In genomic region chr7:64558781-64559180, GRCh38 we compare ENCODE assay signal across 14 cellular contexts. TPM values are rescaled to one million over a fixed set of nuclear protein-coding genes. Genes with fewer than 3 reads are reported as not detected.
DNase-seq lines count a peak whose midpoint lies in the region; ATAC-seq and TF ChIP-seq lines count a peak whose summit lies in the region.
"Had no signal": no experiment of that assay in that cellular context is flagged by ENCODE, and none has a peak within 500 bp of the region (broad histone marks: within the 10 kb centered on the region; RNA-seq: fewer than 3 reads in every experiment).

No MANE protein-coding gene starts in this region.

- POLR2A ChIA-PET in Panc1 (lab: Charles Lee), result no interaction called here

- ATAC-seq in Panc1 (no peak), HG03520 (IDR thresholded peaks at IDR 0.05; ENCODE audit: unreplicated experiment) (no peak)
- ATAC-seq: activated naive CD8-positive, alpha-beta T cell treated with anti-CD3 and anti-CD28 coated beads, Interleukin-2, amount 50 U/mL, for 24 hours; stimulated activated naive CD8-positive, alpha-beta T cell treated with anti-CD3 and anti-CD28 coated beads, Interleukin-15, amount 100 ng/mL, for 72 hours had no signal

- CTCF ChIA-PET in Panc1 (lab: Charles Lee), result no interaction called here

- no peak overlapping the region for H3K27ac Mint-ChIP-seq in endothelial cell (ENCODE audit: unreplicated experiment)
- H3K27ac Mint-ChIP-seq: activated naive CD8-positive, alpha-beta T cell treated with anti-CD3 and anti-CD28 coated beads, Interleukin-2, amount 50 U/mL, for 24 hours; stimulated activated naive CD8-positive, alpha-beta T cell treated with anti-CD3 and anti-CD28 coated beads, Interleukin-15, amount 100 ng/mL, for 72 hours had no signal

- H3K9me3 ChIP-seq in Panc1 (ENCODE audit: control insufficient read depth, insufficient read depth, low read depth, low read length) (no peaks in the 10 kb centered on the region; the same call in 1 of the 2 replicates), esophagus muscularis mucosa (no peaks in the 10 kb centered on the region), sigmoid colon (no peaks in the 10 kb centered on the region)
- H3K9me3 ChIP-seq: neutrophil had no signal

- H3K4me3 ChIP-seq in AG10803 (ENCODE audit: low read length) (no peak overlapping the region), Panc1 (ENCODE audit: low read depth in 2 of 2, low read length in 2 of 2) (peak overlapping the region in 1 of 2 experiments; percentile 31; a peak in 1 of 4 replicates), esophagus muscularis mucosa (peak overlapping the region in 2 of 4 donors; percentile 14 to 15), sigmoid colon (no peak overlapping the region)

- H3K27me3 Mint-ChIP-seq in endothelial cell (ENCODE audit: unreplicated experiment), result peaks cover 3% of the 10 kb centered on the region
- H3K27me3 Mint-ChIP-seq: activated naive CD8-positive, alpha-beta T cell treated with anti-CD3 and anti-CD28 coated beads, Interleukin-2, amount 50 U/mL, for 24 hours; IgD-negative memory B cell; stimulated activated naive CD8-positive, alpha-beta T cell treated with anti-CD3 and anti-CD28 coated beads, Interleukin-15, amount 100 ng/mL, for 72 hours had no signal

- peaks cover 11% of the 10 kb centered on the region for H3K4me1 Mint-ChIP-seq in endothelial cell (ENCODE audit: unreplicated experiment)

- TF ChIP-seq POLR2A in esophagus muscularis mucosa (IDR thresholded peaks at IDR 0.05; ENCODE audit: low read depth), result no peak
- no peak for TF ChIP-seq POLR2A in sigmoid colon (IDR thresholded peaks at IDR 0.05)

- H3K4me3 Mint-ChIP-seq in endothelial cell (ENCODE audit: unreplicated experiment), result no peak overlapping the region
- H3K4me3 Mint-ChIP-seq: activated naive CD8-positive, alpha-beta T cell treated with anti-CD3 and anti-CD28 coated beads, Interleukin-2, amount 50 U/mL, for 24 hours; stimulated activated naive CD8-positive, alpha-beta T cell treated with anti-CD3 and anti-CD28 coated beads, Interleukin-15, amount 100 ng/mL, for 72 hours had no signal

- no peak for TF ChIP-seq EP300 in esophagus muscularis mucosa (IDR thresholded peaks at IDR 0.05)
- TF ChIP-seq EP300 in sigmoid colon (IDR thresholded peaks at IDR 0.05), result no peak

- no peaks in the 10 kb centered on the region; the same call in 1 of the 2 replicates for H3K36me3 ChIP-seq in Panc1 (ENCODE audit: control insufficient read depth, insufficient read depth, low read length)
- no peaks in the 10 kb centered on the region for H3K36me3 ChIP-seq in esophagus muscularis mucosa
- H3K36me3 ChIP-seq in sigmoid colon, result peaks cover 0 to 3% (median 0%) of the 10 kb centered on the region in 4 donors
- H3K36me3 ChIP-seq: neutrophil had no signal

- peaks cover 24% of the 10 kb centered on the region for H3K36me3 Mint-ChIP-seq in endothelial cell (ENCODE audit: low read depth, unreplicated experiment)

- in situ Hi-C loops in Panc1 (cut with HindIII; ENCODE audit: low pct_unique_long_range_greater_than_20kb, low sequenced_read_pairs), result no loop called here

- intact Hi-C loops in Panc1 (cut with micrococcal nuclease; ENCODE audit: unreplicated experiment) (no loop called here), esophagus muscularis mucosa (cut with DNase I) (no loop called here), sigmoid colon (cut with DNase I) (no loop called here)

- peaks cover 4% of the 10 kb centered on the region for H3K9me3 Mint-ChIP-seq in endothelial cell (ENCODE audit: unreplicated experiment)

- 58% methylated on average over 4 of the region's 4 CpGs for WGBS in esophagus muscularis mucosa
- 81 to 88% methylated on average over 4 of the region's 4 CpGs for WGBS in sigmoid colon, 2 donors

- DNase-seq in AG10803 (ENCODE audit: low read depth) (peak; percentile 21), Panc1 (ENCODE audit: low read depth, low spot score) (no peak), esophagus muscularis mucosa (ENCODE audit: extremely low spot score) (no peak), sigmoid colon (no peak), endothelial cell (ENCODE audit: low spot score) (no peak), cerebellum (ENCODE audit: low spot score) (no peak)
- no peak for DNase-seq in activated naive CD4-positive, alpha-beta T cell treated with Interleukin-2 at 50 U/mL for 16 hours
- DNase-seq: activated naive CD8-positive, alpha-beta T cell treated with anti-CD3 and anti-CD28 coated beads, Interleukin-2, amount 50 U/mL, for 24 hours; NCI-H1930; stimulated activated naive CD8-positive, alpha-beta T cell treated with anti-CD3 and anti-CD28 coated beads, Interleukin-15, amount 100 ng/mL, for 72 hours had no signal

- TF ChIP-seq CTCF in AG10803 (conservative IDR thresholded peaks at IDR 0.05; ENCODE audit: low read length) (no peak), Panc1 (IDR thresholded peaks at IDR 0.05) (no peak), esophagus muscularis mucosa (IDR thresholded peaks at IDR 0.05) (no peak), sigmoid colon (IDR thresholded peaks at IDR 0.05) (no peak), endothelial cell (IDR thresholded peaks at IDR 0.05; ENCODE audit: unreplicated experiment) (no peak)

- H3K4me1 ChIP-seq in Panc1 (ENCODE audit: control insufficient read depth, insufficient read depth, low read length), result peaks cover 28% of the 10 kb centered on the region
- peaks cover 33 to 59% (median 50%) of the 10 kb centered on the region in 4 donors for H3K4me1 ChIP-seq in esophagus muscularis mucosa
- H3K4me1 ChIP-seq in sigmoid colon, result peaks cover 0 to 37% (median 30%) of the 10 kb centered on the region in 4 donors

- H3K27me3 ChIP-seq in Panc1 (ENCODE audit: control insufficient read depth, insufficient read depth, low read length), result no peaks in the 10 kb centered on the region
- H3K27me3 ChIP-seq in esophagus muscularis mucosa, result no peaks in the 10 kb centered on the region
- H3K27me3 ChIP-seq in sigmoid colon, result no peaks in the 10 kb centered on the region
- H3K27me3 ChIP-seq: BLaER1, neutrophil had no signal

- H3K27ac ChIP-seq in Panc1 (ENCODE audit: low read length), result peak overlapping the region; percentile 83
- H3K27ac ChIP-seq in esophagus muscularis mucosa (replicated peaks in 1 of 4), result peak overlapping the region; percentile 35 to 69 (median 65)
- peak overlapping the region; percentile 51 to 72 (median 54) for H3K27ac ChIP-seq in sigmoid colon
- H3K27ac ChIP-seq: BLaER1, neutrophil had no signal

- TSS peak; percentile 3 for BruUV-seq in Panc1 (replicated peaks; lab: Mats Ljungman, UMichigan)

RNA-seq across cellular contexts. Expression of gene ZNF680, which starts 4.1 kb away (rescaled TPM):
- total RNA-seq in Panc1 (2021; ENCODE audit: unreplicated experiment) (21.3 TPM), esophagus muscularis mucosa (10 to 100 TPM in 2 of 4 donors, 1 to 10 TPM in 2; 6.1 to 16.2 (median 10.1) TPM), sigmoid colon (10 to 100 TPM in 3 of 4 donors, 1 to 10 TPM in 1; 9.8 to 28.0 (median 16.7) TPM), endothelial cell (ENCODE audit: unreplicated experiment) (17.8 TPM), cerebellum (64.3 TPM)
- polyA plus RNA-seq in Panc1 (2012; ENCODE audit: insufficient read length), result 5.2 TPM
- 1 to 10 TPM; 2.4 to 3.5 (median 3.3) TPM for polyA plus RNA-seq in sigmoid colon
